ENCODE assay signal across 10 cellular contexts in genomic region chr13:46598140-46598819, GRCh38. TPM values are rescaled to one million over a fixed set of nuclear protein-coding genes. Genes with fewer than 3 reads are reported as not detected.
DNase-seq lines count a peak whose midpoint lies in the region; ATAC-seq and TF ChIP-seq lines count a peak whose summit lies in the region.
"Had no signal": no experiment of that assay in that cellular context is flagged by ENCODE, and none has a peak within 500 bp of the region (broad histone marks: within the 10 kb centered on the region; RNA-seq: fewer than 3 reads in every experiment).

No MANE protein-coding gene starts in this region.

- POLR2A ChIA-PET in activated CD8-positive, alpha-beta T cell treated with anti-CD3 and anti-CD28 coated beads, Interleukin-2, amount 10 ng/mL, durations not matched to agents 7 days and 5 days (lab: Charles Lee), result no interaction called here

- H3K9me3 ChIP-seq in left ventricle myocardium inferior (replicated peaks) (no peaks in the 10 kb centered on the region), uterus (no peaks in the 10 kb centered on the region)
- H3K9me3 ChIP-seq: Caco-2 had no signal

- peak overlapping the region; percentile 67 for H3K27ac ChIP-seq in left ventricle myocardium inferior (replicated peaks)
- peak overlapping the region; percentile 70 to 83 for H3K27ac ChIP-seq in uterus

- H3K9me3 Mint-ChIP-seq in activated CD8-positive, alpha-beta T cell treated with anti-CD3 and anti-CD28 coated beads, Interleukin-2, amount 10 ng/mL, durations not matched to agents 7 days and 5 days (ENCODE audit: insufficient read depth), result no peaks in the 10 kb centered on the region

- H3K27ac Mint-ChIP-seq in activated CD8-positive, alpha-beta T cell treated with anti-CD3 and anti-CD28 coated beads, Interleukin-2, amount 10 ng/mL, durations not matched to agents 7 days and 5 days, result peak overlapping the region; percentile 35

- CTCF ChIA-PET in activated CD8-positive, alpha-beta T cell treated with anti-CD3 and anti-CD28 coated beads, Interleukin-2, amount 10 ng/mL, durations not matched to agents 7 days and 5 days (lab: Charles Lee), result interaction anchor here (1.5 kb wide), 1 partner anchor 46 kb away, joined by 5 read pairs; no protein-coding TSS in a partner anchor

- ATAC-seq in Right ventricle myocardium superior (ENCODE audit: poor library complexity), result no peak
- peak; percentile 31 for ATAC-seq in HG03097 (IDR thresholded peaks at IDR 0.05; ENCODE audit: low FRiP score, unreplicated experiment)
- ATAC-seq in activated CD8-positive, alpha-beta T cell treated with anti-CD3 and anti-CD28 coated beads, Interleukin-2, amount 10 ng/mL, durations not matched to agents 7 days and 5 days, result peak; percentile 47

- TF ChIP-seq CTCF in left ventricle myocardium inferior (IDR thresholded peaks at IDR 0.05; ENCODE audit: borderline replicate concordance), result no peak
- TF ChIP-seq CTCF in uterus (IDR thresholded peaks at IDR 0.05), result no peak

- peaks cover 96% of the 10 kb centered on the region for H3K4me1 ChIP-seq in left ventricle myocardium inferior
- peaks cover 7 to 10% of the 10 kb centered on the region in 2 donors for H3K4me1 ChIP-seq in uterus

- H3K27me3 Mint-ChIP-seq in activated CD8-positive, alpha-beta T cell treated with anti-CD3 and anti-CD28 coated beads, Interleukin-2, amount 10 ng/mL, durations not matched to agents 7 days and 5 days (ENCODE audit: low read depth), result no peaks in the 10 kb centered on the region

- peak overlapping the region; percentile 26 for H3K4me3 Mint-ChIP-seq in activated CD8-positive, alpha-beta T cell treated with anti-CD3 and anti-CD28 coated beads, Interleukin-2, amount 10 ng/mL, durations not matched to agents 7 days and 5 days

- peak overlapping the region; percentile 9 for H3K4me3 ChIP-seq in left ventricle myocardium inferior
- no peak overlapping the region for H3K4me3 ChIP-seq in uterus

- DNase-seq in left ventricle myocardium inferior (no peak), Right ventricle myocardium superior (no peak), uterus (no peak), NCI-H2029 treated with DMSO at 0.1 percent for 48 hours (lab: John Stamatoyannopoulos, UW) (no peak), NCI-H2171 treated with DMSO at 0.1 percent for 48 hours (lab: John Stamatoyannopoulos, UW) (no peak)
- DNase-seq in activated CD8-positive, alpha-beta T cell treated with anti-CD3 and anti-CD28 coated beads, Interleukin-2, amount 10 ng/mL, durations not matched to agents 7 days and 5 days, result no peak
- no peak for DNase-seq in stimulated activated CD4-positive, alpha-beta T cell treated with anti-CD3 and anti-CD28 coated beads, Interleukin-4, amount 100 ng/mL, for 4 hours
- DNase-seq: Caco-2, T-helper 9 cell had no signal

- H3K36me3 ChIP-seq in left ventricle myocardium inferior (no peaks in the 10 kb centered on the region), uterus (no peaks in the 10 kb centered on the region)

- peaks cover 89% of the 10 kb centered on the region for H3K4me1 Mint-ChIP-seq in activated CD8-positive, alpha-beta T cell treated with anti-CD3 and anti-CD28 coated beads, Interleukin-2, amount 10 ng/mL, durations not matched to agents 7 days and 5 days (ENCODE audit: low read depth)

- no peaks in the 10 kb centered on the region for H3K27me3 ChIP-seq in left ventricle myocardium inferior (ENCODE audit: low read depth)
- H3K27me3 ChIP-seq in uterus, result no peaks in the 10 kb centered on the region

- intact Hi-C loops in left ventricle myocardium inferior (cut with micrococcal nuclease), result no loop called here
- intact Hi-C loops in Right ventricle myocardium superior (cut with DNase I), result no loop called here
- intact Hi-C loops in uterus (cut with DNase I; ENCODE audit: low total_unique reads), result no loop called here

- no peak for TF ChIP-seq POLR2A in uterus (IDR thresholded peaks at IDR 0.05)

- peaks cover 11% of the 10 kb centered on the region for H3K36me3 Mint-ChIP-seq in activated CD8-positive, alpha-beta T cell treated with anti-CD3 and anti-CD28 coated beads, Interleukin-2, amount 10 ng/mL, durations not matched to agents 7 days and 5 days (ENCODE audit: low read depth)

RNA-seq across cellular contexts. Expression of gene LRCH1, which starts 45.3 kb away (rescaled TPM):
- total RNA-seq in left ventricle myocardium inferior (13.1 TPM), Right ventricle myocardium superior (11.0 TPM), uterus (10 to 100 TPM; 29.1 to 55.6 (median 36.2) TPM)
- total RNA-seq in activated CD8-positive, alpha-beta T cell treated with anti-CD3 and anti-CD28 coated beads, Interleukin-2, amount 10 ng/mL, durations not matched to agents 7 days and 5 days, result 10 to 100 TPM; 15.3 to 18.0 TPM
